In the genomic region with DNA sequence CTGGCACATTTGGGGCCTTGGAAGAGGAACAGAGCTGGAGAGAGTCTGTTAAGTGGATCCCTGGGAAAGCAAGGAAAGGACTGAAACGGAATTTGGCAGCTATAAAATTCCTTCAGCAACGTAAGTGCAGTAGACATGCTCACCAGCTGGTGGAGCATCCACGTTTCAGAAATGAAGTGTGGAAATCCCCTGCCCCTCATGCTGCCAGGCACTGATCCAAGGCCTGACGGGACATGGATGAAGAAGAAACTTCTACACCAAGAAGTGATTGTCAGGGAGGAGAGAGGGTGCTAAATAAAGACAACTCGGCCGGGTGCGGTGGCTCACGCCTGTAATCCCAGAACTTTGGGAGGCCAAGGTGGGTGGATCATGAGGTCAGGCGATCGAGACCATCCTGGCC, we compare ENCODE assay signal across 13 cellular contexts.
DNase-seq lines count a peak whose midpoint lies in the region; ATAC-seq and TF ChIP-seq lines count a peak whose summit lies in the region.
"Had no signal": no experiment of that assay in that cellular context is flagged by ENCODE, and none has a peak within 500 bp of the region (broad histone marks: within the 10 kb centered on the region; RNA-seq: fewer than 3 reads in every experiment).

No MANE protein-coding gene starts in this region.

- H3K27ac ChIP-seq in esophagus muscularis mucosa (replicated peaks in 1 of 4), result peak overlapping the region; percentile 3 to 65 (median 31)
- H3K27ac ChIP-seq: skin epidermis had no signal

- no peak overlapping the region for H3K4me3 ChIP-seq in esophagus muscularis mucosa
- H3K4me3 ChIP-seq: skin epidermis had no signal

- H3K36me3 ChIP-seq in esophagus muscularis mucosa, result peaks cover 0 to 17% (median 7%) of the 10 kb centered on the region in 4 donors

- TF ChIP-seq POLR2A in esophagus muscularis mucosa (IDR thresholded peaks at IDR 0.05; ENCODE audit: low read depth), result no peak

- DNase-seq in Right ventricle myocardium inferior (ENCODE audit: missing footprints) (no peak), cardiac septum (ENCODE audit: low spot score) (no peak), esophagus muscularis mucosa (ENCODE audit: extremely low spot score) (no peak), left kidney (ENCODE audit: low read depth, low spot score) (peak; percentile 21), NCI-H82 treated with DMSO at 0.1 percent for 48 hours (lab: John Stamatoyannopoulos, UW; ENCODE audit: unreplicated experiment) (no peak), LoVo (ENCODE audit: low spot score) (no peak), NCI-H345 (lab: John Stamatoyannopoulos, UW) (no peak)
- DNase-seq: activated T-cell treated with anti-CD3 and anti-CD28 coated beads for 4 hours, GF-D8, H7, NCI-H2171 treated with DMSO at 0.1 percent for 48 hours had no signal

- H3K9me3 ChIP-seq in esophagus muscularis mucosa, result no peaks in the 10 kb centered on the region

- peaks cover 0 to 23% (median 21%) of the 10 kb centered on the region in 4 donors for H3K4me1 ChIP-seq in esophagus muscularis mucosa

- TF ChIP-seq EP300 in esophagus muscularis mucosa (IDR thresholded peaks at IDR 0.05), result no peak

- TF ChIP-seq CTCF in esophagus muscularis mucosa (IDR thresholded peaks at IDR 0.05), result peak; percentile 36 to 55 (median 55)

- WGBS in esophagus muscularis mucosa, result 55% methylated on average over 10 of the region's 10 CpGs

- peak; percentile 48 for ATAC-seq in Right ventricle myocardium inferior
- ATAC-seq in GM21786 (IDR thresholded peaks at IDR 0.05; ENCODE audit: unreplicated experiment), result no peak

- H3K27me3 ChIP-seq in esophagus muscularis mucosa, result no peaks in the 10 kb centered on the region

- intact Hi-C loops in Right ventricle myocardium inferior (cut with DNase I) (no loop called here), cardiac septum (cut with DNase I) (no loop called here), esophagus muscularis mucosa (cut with DNase I) (loop anchor here (10.0 kb wide), 2 partner anchors 294 to 374 kb away; a partner anchor contains a TSS)
